ENCODE assay signal across 9 cellular contexts in the genomic region with DNA sequence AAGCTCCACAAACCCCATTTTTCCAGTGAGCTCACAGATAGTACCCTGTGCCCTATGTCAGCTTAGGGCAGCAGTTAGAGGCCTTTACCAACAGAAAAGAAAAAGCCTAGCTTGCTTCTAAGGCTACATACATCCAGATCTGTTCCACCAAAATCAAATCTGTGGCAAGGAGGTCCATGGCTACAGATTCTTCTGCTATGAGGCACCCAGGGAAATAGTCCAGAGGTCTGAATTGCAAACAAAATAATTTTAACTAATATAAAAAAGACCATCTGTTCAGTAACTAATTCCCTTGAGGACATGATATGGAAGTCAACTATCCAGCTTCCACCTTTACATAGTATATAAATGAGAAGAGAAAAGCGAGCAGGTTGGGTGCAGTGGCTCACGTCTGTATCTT.
A peak's percentile ranks its signal among the peaks of the same experiment; 100 is the strongest.
DNase-seq lines count a peak whose midpoint lies in the region; ATAC-seq and TF ChIP-seq lines count a peak whose summit lies in the region.
"Had no signal": no experiment of that assay in that cellular context is flagged by ENCODE, and none has a peak within 500 bp of the region (broad histone marks: within the 10 kb centered on the region; RNA-seq: fewer than 3 reads in every experiment).

No MANE protein-coding gene starts in this region.

- dilution Hi-C loops in mammary epithelial cell (cut with HindIII; ENCODE audit: low sequenced_read_pairs): loop anchor here (5.0 kb wide), 1 partner anchor 198 kb away; no protein-coding TSS in a partner anchor

- H3K27me3 ChIP-seq in right atrium auricular region (no peaks in the 10 kb centered on the region), mammary epithelial cell (ENCODE audit: insufficient read depth, low read length) (no peaks in the 10 kb centered on the region), osteoblast (ENCODE audit: insufficient read depth, low read length) (no peaks in the 10 kb centered on the region), neural progenitor cell (no peaks in the 10 kb centered on the region)

- intact Hi-C loops in cardiac septum (cut with DNase I) (loop anchor here (2.0 to 5.0 kb wide), 2 partner anchors 14 to 198 kb away; no protein-coding TSS in a partner anchor), mammary epithelial cell (cut with micrococcal nuclease) (no loop called here)

- WGBS in mammary epithelial cell (ENCODE audit: low coverage, missing lambda C conversion rate): 85% methylated on average over 2 of the region's 2 CpGs

- peaks cover 0 to 44% of the 10 kb centered on the region in 2 donors for H3K4me1 ChIP-seq in right atrium auricular region
- H3K4me1 ChIP-seq in mammary epithelial cell (ENCODE audit: insufficient read depth, low read length): peaks cover 57% of the 10 kb centered on the region
- peaks cover 36% of the 10 kb centered on the region for H3K4me1 ChIP-seq in osteoblast (ENCODE audit: insufficient read depth, low read length)
- H3K4me1 ChIP-seq in neural progenitor cell: peaks cover 37% of the 10 kb centered on the region

- CTCF ChIA-PET in mammary epithelial cell (lab: Charles Lee; ENCODE audit: low non-redundant PET): no interaction called here

- TF ChIP-seq CTCF in right atrium auricular region (IDR thresholded peaks at IDR 0.05) (no peak), mammary epithelial cell (conservative IDR thresholded peaks at IDR 0.05 in 1 of 2, IDR thresholded peaks at IDR 0.05 in 1 of 2; ENCODE audit: extremely low read depth in 1 of 2, insufficient read depth in 1 of 2, low read depth in 1 of 2, low read length in 2 of 2) (no peak), osteoblast (IDR thresholded peaks at IDR 0.05; ENCODE audit: extremely low read depth, low read depth, low read length) (no peak), progenitor cell of endocrine pancreas (IDR thresholded peaks at IDR 0.05; ENCODE audit: unreplicated experiment) (no peak), neural progenitor cell (IDR thresholded peaks at IDR 0.05) (no peak)

- H3K4me3 ChIP-seq in right atrium auricular region (no peak overlapping the region), mammary epithelial cell (replicated peaks in 1 of 3; ENCODE audit: insufficient read depth in 1 of 3, low read depth in 2 of 3, low read length in 3 of 3) (no peak overlapping the region), osteoblast (ENCODE audit: insufficient read depth, low read length) (no peak overlapping the region), neural progenitor cell (no peak overlapping the region)
- H3K4me3 ChIP-seq: HAP-1 had no signal

- H3K27ac ChIP-seq in right atrium auricular region (peak overlapping the region; percentile 76 to 81), mammary epithelial cell (ENCODE audit: insufficient read depth, low read depth, low read length) (peak overlapping the region; percentile 94), osteoblast (ENCODE audit: low read depth, low read length) (peak overlapping the region; percentile 94), neural progenitor cell (no peak overlapping the region)

- H2AFZ ChIP-seq in mammary epithelial cell (ENCODE audit: low read depth, low read length): no peak overlapping the region
- H2AFZ ChIP-seq in osteoblast (ENCODE audit: low read length): no peak overlapping the region
- no peak overlapping the region for H2AFZ ChIP-seq in neural progenitor cell (replicated peaks)

- no TSS peak for BruUV-seq in mammary epithelial cell (replicated peaks; lab: Mats Ljungman, UMichigan)

- in situ Hi-C loops in mammary epithelial cell (cut with MboI; ENCODE audit: low sequenced_read_pairs in 2 of 2): no loop called here

- H3K9me3 Mint-ChIP-seq in progenitor cell of endocrine pancreas (ENCODE audit: low read depth): no peaks in the 10 kb centered on the region
- H3K9me3 Mint-ChIP-seq in neural progenitor cell: no peaks in the 10 kb centered on the region

- ATAC-seq in GM19351 (IDR thresholded peaks at IDR 0.05; ENCODE audit: unreplicated experiment) (no peak), HG02840 (IDR thresholded peaks at IDR 0.05; ENCODE audit: low FRiP score, unreplicated experiment) (no peak)

- H3F3A ChIP-seq in neural progenitor cell (ENCODE audit: low read depth): no peaks in the 10 kb centered on the region

- H3K36me3 ChIP-seq in right atrium auricular region (no peaks in the 10 kb centered on the region), mammary epithelial cell (ENCODE audit: insufficient read depth, low read length) (no peaks in the 10 kb centered on the region), osteoblast (ENCODE audit: insufficient read depth, low read length) (no peaks in the 10 kb centered on the region), neural progenitor cell (no peaks in the 10 kb centered on the region)
- H3K36me3 ChIP-seq: HAP-1 had no signal

- H3K27ac Mint-ChIP-seq in progenitor cell of endocrine pancreas (no peak overlapping the region), neural progenitor cell (no peak overlapping the region)

- H3K4me3 Mint-ChIP-seq in progenitor cell of endocrine pancreas (ENCODE audit: low read depth) (no peak overlapping the region), neural progenitor cell (no peak overlapping the region)

- H4K20me1 ChIP-seq in mammary epithelial cell (ENCODE audit: insufficient read depth, low read length): no peaks in the 10 kb centered on the region
- no peaks in the 10 kb centered on the region for H4K20me1 ChIP-seq in osteoblast (ENCODE audit: insufficient read depth, low read length)
- peaks cover 8% of the 10 kb centered on the region for H4K20me1 ChIP-seq in neural progenitor cell (ENCODE audit: low read depth)

- peaks cover 63% of the 10 kb centered on the region for H3K4me1 Mint-ChIP-seq in progenitor cell of endocrine pancreas (ENCODE audit: low read depth)
- H3K4me1 Mint-ChIP-seq in neural progenitor cell: peaks cover 25% of the 10 kb centered on the region

- H3K36me3 Mint-ChIP-seq in progenitor cell of endocrine pancreas (ENCODE audit: insufficient read depth) (no peaks in the 10 kb centered on the region), neural progenitor cell (no peaks in the 10 kb centered on the region)

- H3K9ac ChIP-seq in mammary epithelial cell (ENCODE audit: insufficient read depth, low read length) (peak overlapping the region; percentile 47), neural progenitor cell (no peak overlapping the region)

- H3K79me2 ChIP-seq in mammary epithelial cell (ENCODE audit: insufficient read depth, low read length): peaks cover 3% of the 10 kb centered on the region
- peaks cover 3% of the 10 kb centered on the region for H3K79me2 ChIP-seq in osteoblast (ENCODE audit: insufficient read depth, low read length)
- H3K79me2 ChIP-seq in neural progenitor cell (ENCODE audit: low read depth): no peaks in the 10 kb centered on the region

- no peaks in the 10 kb centered on the region for H3K9me3 ChIP-seq in right atrium auricular region
- H3K9me3 ChIP-seq in mammary epithelial cell (replicated peaks; ENCODE audit: insufficient read depth, low read length): no peaks in the 10 kb centered on the region
- no peaks in the 10 kb centered on the region for H3K9me3 ChIP-seq in osteoblast (ENCODE audit: low read depth, low read length)
- no peaks in the 10 kb centered on the region for H3K9me3 ChIP-seq in neural progenitor cell (ENCODE audit: low read depth)
- H3K9me3 ChIP-seq: HAP-1 had no signal

- DNase-seq in right atrium auricular region (ENCODE audit: low spot score): no peak
- DNase-seq in cardiac septum (ENCODE audit: low spot score): no peak
- DNase-seq in mammary epithelial cell: no peak
- DNase-seq in osteoblast (ENCODE audit: insufficient read length, low spot score, missing footprints): peak; percentile 61
- no peak for DNase-seq in progenitor cell of endocrine pancreas (ENCODE audit: low spot score, unreplicated experiment)
- no peak for DNase-seq in neural progenitor cell (ENCODE audit: low spot score)

- peak overlapping the region; percentile 29 for H3K4me2 ChIP-seq in mammary epithelial cell (ENCODE audit: insufficient read depth, low read depth, low read length)
- H3K4me2 ChIP-seq in osteoblast (ENCODE audit: insufficient read depth, low read length): peak overlapping the region; percentile 77
- H3K4me2 ChIP-seq in neural progenitor cell: no peak overlapping the region

- H3K27me3 Mint-ChIP-seq in progenitor cell of endocrine pancreas (no peaks in the 10 kb centered on the region), neural progenitor cell (ENCODE audit: insufficient read depth, low read depth) (peaks cover 2% of the 10 kb centered on the region)
